Comparison of ENCODE assay signal across 12 cellular contexts in the genomic region with DNA sequence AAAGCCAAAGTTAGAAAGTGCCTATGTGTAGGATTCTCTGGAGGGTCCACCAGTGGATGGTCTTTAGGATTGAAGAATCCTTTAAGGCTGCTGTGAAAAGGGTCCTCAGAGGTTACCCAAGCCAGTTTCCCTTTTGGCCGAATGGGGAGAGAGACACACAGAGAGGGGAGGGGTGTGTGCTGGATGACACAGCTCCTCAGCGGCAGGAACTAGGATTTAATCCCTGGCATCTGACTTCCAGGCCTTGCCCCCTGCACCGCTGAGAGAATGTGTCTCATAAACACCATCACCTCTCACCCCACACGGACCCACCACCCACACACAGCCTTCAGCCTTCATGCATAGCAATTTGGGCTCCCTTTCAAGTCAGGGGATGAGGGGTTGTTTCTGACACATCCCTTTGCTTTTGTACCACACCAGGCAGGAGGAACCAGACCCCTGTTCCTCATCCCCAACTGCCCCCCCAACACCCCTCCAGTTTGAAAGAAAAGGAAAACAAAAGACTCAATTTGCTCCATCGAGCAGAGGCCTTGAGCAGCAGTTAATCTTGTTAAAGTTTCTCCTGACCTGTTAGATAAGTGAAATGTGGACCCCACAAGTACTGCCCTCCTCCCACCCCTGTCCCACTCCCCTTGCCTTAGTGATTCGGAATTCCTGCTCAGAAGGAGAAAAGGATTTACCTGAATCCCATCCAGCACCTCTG. TPM values are rescaled to one million over a fixed set of nuclear protein-coding genes. Genes with fewer than 3 reads are reported as not detected.
A peak's percentile ranks its signal among the peaks of the same experiment; 100 is the strongest.
DNase-seq lines count a peak whose midpoint lies in the region; ATAC-seq and TF ChIP-seq lines count a peak whose summit lies in the region.
"Had no signal": no experiment of that assay in that cellular context is flagged by ENCODE, and none has a peak within 500 bp of the region (broad histone marks: within the 10 kb centered on the region; RNA-seq: fewer than 3 reads in every experiment).

No MANE protein-coding gene starts in this region.

- H3K4me1 ChIP-seq in colonic mucosa, result no peaks in the 10 kb centered on the region
- peaks cover 29% of the 10 kb centered on the region for H3K4me1 ChIP-seq in suprapubic skin

- H3K9me3 ChIP-seq in colonic mucosa, result no peaks in the 10 kb centered on the region
- H3K9me3 ChIP-seq in suprapubic skin, result no peaks in the 10 kb centered on the region

- WGBS in suprapubic skin, result 54% methylated on average over 6 of the region's 6 CpGs

- TF ChIP-seq POLR2A in suprapubic skin (IDR thresholded peaks at IDR 0.05), result no peak

- intact Hi-C loops in colonic mucosa (cut with DNase I), result no loop called here

- H3K27me3 ChIP-seq in colonic mucosa (peaks cover 23% of the 10 kb centered on the region), suprapubic skin (peaks cover 32% of the 10 kb centered on the region)

- peak; percentile 66 for DNase-seq in HT1080 (ENCODE audit: low read depth)
- no peak for DNase-seq in colonic mucosa
- peak; percentile 66 for DNase-seq in kidney tubule cell (ENCODE audit: low spot score)
- no peak for DNase-seq in suprapubic skin (ENCODE audit: low spot score in 2 of 2)
- no peak for DNase-seq in NOMO-1 treated with dmso at 0.1 percent for 144 hours (lab: John Stamatoyannopoulos, UW; ENCODE audit: unreplicated experiment)
- no peak for DNase-seq in activated CD8-positive, alpha-beta memory T cell treated with anti-CD3 and anti-CD28 coated beads, Interleukin-2, amount 50 U/mL, for 48 hours
- DNase-seq in DMS53 (lab: John Stamatoyannopoulos, UW), result no peak
- DNase-seq: effector memory CD8-positive, alpha-beta T cell; midbrain had no signal

- TF ChIP-seq CTCF in colonic mucosa (IDR thresholded peaks at IDR 0.05), result no peak
- no peak for TF ChIP-seq CTCF in suprapubic skin (IDR thresholded peaks at IDR 0.05)

- TF ChIP-seq EP300 in suprapubic skin (IDR thresholded peaks at IDR 0.05), result no peak

- H3K4me3 ChIP-seq in colonic mucosa (no peak overlapping the region), suprapubic skin (peak overlapping the region; percentile 54)

- H3K27ac ChIP-seq in colonic mucosa (peak overlapping the region; percentile 53), suprapubic skin (no peak overlapping the region)
- H3K27ac ChIP-seq: KMS-11 had no signal

- ATAC-seq in GM21737 (IDR thresholded peaks at IDR 0.05; ENCODE audit: unreplicated experiment), result no peak
- ATAC-seq: activated T-helper 17 cell treated with anti-CD3 and anti-CD28 coated beads, Interleukin-2, amount 50 U/mL, for 72 hours; effector memory CD8-positive, alpha-beta T cell had no signal

- peak overlapping the region in 1 of 2 donors; percentile 26 for H3K9ac ChIP-seq in colonic mucosa (ENCODE audit: low read depth in 2 of 2, low read length in 2 of 2)
- H3K9ac ChIP-seq: KMS-11 had no signal

- H3K36me3 ChIP-seq in colonic mucosa (no peaks in the 10 kb centered on the region), suprapubic skin (no peaks in the 10 kb centered on the region)

RNA-seq across cellular contexts. Expression of a gene that starts 4.0 kb away (rescaled TPM):
- total RNA-seq in HT1080 (2014; rRNA removed; shearing (Covaris generic)), result 3.7 and 5.4 TPM in 2 replicates
- polyA plus RNA-seq in HT1080 (2015; cell fraction: cytosol; rRNA removed), result 11.7 and 16.3 TPM in 2 replicates
- polyA plus RNA-seq in HT1080 (2015; cell fraction: nucleus; rRNA removed), result 77.5 and 85.0 TPM in 2 replicates
- total RNA-seq in colonic mucosa (1 to 10 TPM in 1 of 2 donors, under 1 TPM in 1; 0.99 to 1.2 TPM), suprapubic skin (1 to 10 TPM in 3 of 4 donors, under 1 TPM in 1; 0.53 to 2.3 (median 1.4) TPM)

Comparison
In these comparisons a context has a peak if more than half of its experiments do, and no peak if none do; other contexts are left out.
1. DNase-seq: peak in HT1080 (single experiment) and kidney tubule cell (single experiment); none in colonic mucosa (single experiment), suprapubic skin (0 of 2), NOMO-1 treated with dmso at 0.1 percent for 144 hours (single experiment), activated CD8-positive, alpha-beta memory T cell treated with anti-CD3 and anti-CD28 coated beads, Interleukin-2, amount 50 U/mL, for 48 hours (single experiment) and DMS53 (single experiment).